In the genomic region with DNA sequence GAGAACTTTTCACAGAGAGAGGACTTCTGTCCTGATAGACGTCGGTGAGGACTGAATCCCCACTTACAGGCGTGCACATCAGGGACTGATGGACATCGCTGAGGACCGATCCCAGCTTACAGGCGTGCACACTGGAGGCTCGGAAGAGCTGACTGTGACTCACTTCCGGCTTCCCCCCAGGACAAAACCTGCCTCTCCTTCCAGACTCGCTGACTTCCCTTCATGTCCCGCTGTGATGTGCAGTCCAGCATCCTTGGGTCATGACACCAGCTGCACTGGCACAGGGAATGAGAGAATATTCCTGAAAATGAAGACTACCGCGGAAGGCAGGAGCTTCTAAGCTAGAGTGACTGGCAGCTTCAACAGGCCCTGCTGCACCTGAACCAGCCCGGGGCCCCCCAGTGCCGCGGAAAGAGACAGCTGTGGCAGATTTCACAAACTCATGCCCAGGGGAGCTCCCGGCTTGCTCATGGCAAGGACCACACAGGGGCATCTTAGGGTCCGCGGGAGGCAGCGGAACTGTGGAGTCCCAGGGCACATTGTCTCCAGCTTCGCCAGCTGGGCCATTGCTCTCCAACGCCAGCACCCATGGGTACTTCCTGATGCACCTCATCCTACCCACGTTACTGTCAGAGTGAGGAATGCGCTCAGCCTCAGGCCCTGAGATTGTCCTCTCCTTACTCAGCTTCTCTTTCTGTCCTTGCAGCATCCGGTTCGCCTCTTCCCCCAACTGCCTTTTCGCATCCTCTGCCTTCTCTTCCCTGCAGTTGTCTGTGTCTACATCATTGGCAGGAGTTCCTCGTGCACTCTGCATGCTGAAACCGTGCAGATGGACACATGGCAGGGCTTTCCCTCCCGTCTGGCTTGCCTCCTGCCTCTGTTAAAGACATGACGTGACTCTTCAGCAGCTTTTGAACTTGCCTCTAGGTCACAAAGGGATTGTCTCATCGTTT, we compare ENCODE assay signal across 19 cellular contexts. TPM values are rescaled to one million over a fixed set of nuclear protein-coding genes. Genes with fewer than 3 reads are reported as not detected.
A peak's percentile ranks its signal among the peaks of the same experiment; 100 is the strongest.
DNase-seq lines count a peak whose midpoint lies in the region; ATAC-seq and TF ChIP-seq lines count a peak whose summit lies in the region.
"Had no signal": no experiment of that assay in that cellular context is flagged by ENCODE, and none has a peak within 500 bp of the region (broad histone marks: within the 10 kb centered on the region; RNA-seq: fewer than 3 reads in every experiment).

No MANE protein-coding gene starts in this region.

- H3K4me1 Mint-ChIP-seq in type B pancreatic cell (ENCODE audit: unreplicated experiment) = no peaks in the 10 kb centered on the region
- H3K4me1 Mint-ChIP-seq: activated CD8-positive, alpha-beta memory T cell treated with anti-CD3 and anti-CD28 coated beads, Interleukin-2, amount 10 ng/mL, durations not matched to agents 7 days and 5 days; immature natural killer cell; T-cell had no signal

- H3K27ac Mint-ChIP-seq in type B pancreatic cell = no peak overlapping the region
- H3K27ac Mint-ChIP-seq: activated CD8-positive, alpha-beta memory T cell treated with anti-CD3 and anti-CD28 coated beads, Interleukin-2, amount 10 ng/mL, durations not matched to agents 7 days and 5 days; activated T-helper 2 cell treated with anti-CD3 and anti-CD28 coated beads, Interferon-gamma antibody, Interleukin-2, Interleukin-4, amounts not matched to agents 10 μg/mL and 5 μg/mL and 100 μg/mL, durations not matched to agents 14 hours and 24 hours and 36 hours; immature natural killer cell; T-cell had no signal

- TF ChIP-seq CTCF in type B pancreatic cell (conservative IDR thresholded peaks at IDR 0.05) = no peak

- peak; percentile 49 for DNase-seq in activated CD8-positive, alpha-beta memory T cell treated with anti-CD3 and anti-CD28 coated beads for 24 hours
- DNase-seq in activated CD8-positive, alpha-beta memory T cell treated with anti-CD3 and anti-CD28 coated beads, Interleukin-2, amount 50 U/mL, for 48 hours = no peak
- DNase-seq in foreskin melanocyte = peak; percentile 4
- peak; percentile 58 for DNase-seq in type B pancreatic cell (ENCODE audit: extremely low spot score, unreplicated experiment)
- DNase-seq in NCI-H748 (lab: John Stamatoyannopoulos, UW; ENCODE audit: unreplicated experiment) = no peak
- DNase-seq in stimulated activated CD4-positive, alpha-beta T cell treated with anti-CD3 and anti-CD28 coated beads, Interleukin-15, amount 100 ng/mL, for 24 hours = no peak
- DNase-seq: activated CD8-positive, alpha-beta memory T cell treated with anti-CD3 and anti-CD28 coated beads, Interleukin-2, amount 10 ng/mL, durations not matched to agents 7 days and 5 days; immature natural killer cell; Karpas-422; mucosa of descending colon; NCI-H1105; NCI-H526 treated with DMSO at 0.1 percent for 48 hours; T-cell had no signal

- H3K4me3 Mint-ChIP-seq in type B pancreatic cell = no peak overlapping the region
- H3K4me3 Mint-ChIP-seq: activated CD8-positive, alpha-beta memory T cell treated with anti-CD3 and anti-CD28 coated beads, Interleukin-2, amount 10 ng/mL, durations not matched to agents 7 days and 5 days; immature natural killer cell; T-cell had no signal

- H3K27me3 Mint-ChIP-seq in type B pancreatic cell = peaks cover 18% of the 10 kb centered on the region

- H3K36me3 Mint-ChIP-seq in type B pancreatic cell = no peaks in the 10 kb centered on the region
- H3K36me3 Mint-ChIP-seq: activated CD8-positive, alpha-beta memory T cell treated with anti-CD3 and anti-CD28 coated beads, Interleukin-2, amount 10 ng/mL, durations not matched to agents 7 days and 5 days; immature natural killer cell; T-cell had no signal

- H3K9me3 Mint-ChIP-seq in type B pancreatic cell = peaks cover 9% of the 10 kb centered on the region
- H3K9me3 Mint-ChIP-seq: activated T-helper 2 cell treated with anti-CD3 and anti-CD28 coated beads, Interferon-gamma antibody, Interleukin-2, Interleukin-4, amounts not matched to agents 10 μg/mL and 5 μg/mL and 100 μg/mL, durations not matched to agents 14 hours and 24 hours and 36 hours; immature natural killer cell; T-cell had no signal

- ATAC-seq in HG02870 (IDR thresholded peaks at IDR 0.05; ENCODE audit: unreplicated experiment) = no peak
- ATAC-seq: activated CD8-positive, alpha-beta memory T cell treated with anti-CD3 and anti-CD28 coated beads, Interleukin-2, amount 10 ng/mL, durations not matched to agents 7 days and 5 days; mucosa of descending colon; Right ventricle myocardium inferior; T-cell had no signal

TF ChIP-seq in PFSK-1, 5 proteins besides CTCF, POLR2A, EP300 and RAD21:
- TF ChIP-seq POLR2AphosphoS5 (IDR thresholded peaks at IDR 0.05; ENCODE audit: low read depth, low read length) = no peak
- no peak for TF ChIP-seq TAF1 (IDR thresholded peaks at IDR 0.05; ENCODE audit: borderline replicate concordance, insufficient read depth, low read length)
- TF ChIP-seq SIN3A (IDR thresholded peaks at IDR 0.05; ENCODE audit: borderline replicate concordance, insufficient read depth, low read length) = no peak
- TF ChIP-seq, protein P1, sequence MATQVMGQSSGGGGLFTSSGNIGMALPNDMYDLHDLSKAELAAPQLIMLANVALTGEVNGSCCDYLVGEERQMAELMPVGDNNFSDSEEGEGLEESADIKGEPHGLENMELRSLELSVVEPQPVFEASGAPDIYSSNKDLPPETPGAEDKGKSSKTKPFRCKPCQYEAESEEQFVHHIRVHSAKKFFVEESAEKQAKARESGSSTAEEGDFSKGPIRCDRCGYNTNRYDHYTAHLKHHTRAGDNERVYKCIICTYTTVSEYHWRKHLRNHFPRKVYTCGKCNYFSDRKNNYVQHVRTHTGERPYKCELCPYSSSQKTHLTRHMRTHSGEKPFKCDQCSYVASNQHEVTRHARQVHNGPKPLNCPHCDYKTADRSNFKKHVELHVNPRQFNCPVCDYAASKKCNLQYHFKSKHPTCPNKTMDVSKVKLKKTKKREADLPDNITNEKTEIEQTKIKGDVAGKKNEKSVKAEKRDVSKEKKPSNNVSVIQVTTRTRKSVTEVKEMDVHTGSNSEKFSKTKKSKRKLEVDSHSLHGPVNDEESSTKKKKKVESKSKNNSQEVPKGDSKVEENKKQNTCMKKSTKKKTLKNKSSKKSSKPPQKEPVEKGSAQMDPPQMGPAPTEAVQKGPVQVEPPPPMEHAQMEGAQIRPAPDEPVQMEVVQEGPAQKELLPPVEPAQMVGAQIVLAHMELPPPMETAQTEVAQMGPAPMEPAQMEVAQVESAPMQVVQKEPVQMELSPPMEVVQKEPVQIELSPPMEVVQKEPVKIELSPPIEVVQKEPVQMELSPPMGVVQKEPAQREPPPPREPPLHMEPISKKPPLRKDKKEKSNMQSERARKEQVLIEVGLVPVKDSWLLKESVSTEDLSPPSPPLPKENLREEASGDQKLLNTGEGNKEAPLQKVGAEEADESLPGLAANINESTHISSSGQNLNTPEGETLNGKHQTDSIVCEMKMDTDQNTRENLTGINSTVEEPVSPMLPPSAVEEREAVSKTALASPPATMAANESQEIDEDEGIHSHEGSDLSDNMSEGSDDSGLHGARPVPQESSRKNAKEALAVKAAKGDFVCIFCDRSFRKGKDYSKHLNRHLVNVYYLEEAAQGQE (IDR thresholded peaks at IDR 0.05; ENCODE audit: insufficient read depth in 1 of 2, low read depth in 2 of 2, low read length in 2 of 2) = peak in 1 of 2 experiments; percentile 74; a peak in 2 of 4 replicates
- peak; percentile 33 for TF ChIP-seq FOXP2 (optimal IDR thresholded peaks at IDR 0.05; ENCODE audit: borderline replicate concordance, extremely low read depth, extremely low read length, insufficient read depth)

RNA-seq across cellular contexts. Expression of a gene that starts 29.5 kb away (rescaled TPM):
- polyA plus RNA-seq in PFSK-1 (2012; ENCODE audit: insufficient read length, low read depth) = 49.0 TPM
- total RNA-seq in type B pancreatic cell (ENCODE audit: low replicate concordance) = 24.9 and 26.5 TPM in 2 replicates

RNA-seq across cellular contexts. Expression of a gene that starts 31.5 kb away (rescaled TPM):
- polyA plus RNA-seq in PFSK-1 (2012; ENCODE audit: insufficient read length, low read depth) = not detected
- 3.7 and 5.6 TPM in 2 replicates for total RNA-seq in type B pancreatic cell (ENCODE audit: low replicate concordance)
- total RNA-seq: activated CD8-positive, alpha-beta memory T cell treated with anti-CD3 and anti-CD28 coated beads, Interleukin-2, amount 10 ng/mL, durations not matched to agents 7 days and 5 days; H4; temporal lobe had no signal

RNA-seq across cellular contexts. Expression of a gene that starts 41.4 kb away (rescaled TPM):
- polyA plus RNA-seq in PFSK-1 (2012; ENCODE audit: insufficient read length, low read depth) = 73.9 TPM
- 34.0 and 38.2 TPM in 2 replicates for total RNA-seq in type B pancreatic cell (ENCODE audit: low replicate concordance)

RNA-seq across cellular contexts. Expression of a gene that starts 41.5 kb away (rescaled TPM):
- polyA plus RNA-seq in PFSK-1 (2012; ENCODE audit: insufficient read length, low read depth) = 1,630 TPM
- 2,442 and 2,715 TPM in 2 replicates for total RNA-seq in type B pancreatic cell (ENCODE audit: low replicate concordance)

RNA-seq across cellular contexts. Expression of a gene that starts 49.8 kb away (rescaled TPM):
- polyA plus RNA-seq in PFSK-1 (2012; ENCODE audit: insufficient read length, low read depth) = 28.1 TPM
- total RNA-seq in type B pancreatic cell (ENCODE audit: low replicate concordance) = 40.8 and 46.9 TPM in 2 replicates

Comparison
In these comparisons a context has a peak if more than half of its experiments do, and no peak if none do; other contexts are left out.
1. DNase-seq: peak in activated CD8-positive, alpha-beta memory T cell treated with anti-CD3 and anti-CD28 coated beads for 24 hours (single experiment), foreskin melanocyte (single experiment) and type B pancreatic cell (single experiment); none in activated CD8-positive, alpha-beta memory T cell treated with anti-CD3 and anti-CD28 coated beads, Interleukin-2, amount 50 U/mL, for 48 hours (single experiment), NCI-H748 (single experiment) and stimulated activated CD4-positive, alpha-beta T cell treated with anti-CD3 and anti-CD28 coated beads, Interleukin-15, amount 100 ng/mL, for 24 hours (single experiment).